1 cellular context compared by ENCODE assay signal in the genomic region with DNA sequence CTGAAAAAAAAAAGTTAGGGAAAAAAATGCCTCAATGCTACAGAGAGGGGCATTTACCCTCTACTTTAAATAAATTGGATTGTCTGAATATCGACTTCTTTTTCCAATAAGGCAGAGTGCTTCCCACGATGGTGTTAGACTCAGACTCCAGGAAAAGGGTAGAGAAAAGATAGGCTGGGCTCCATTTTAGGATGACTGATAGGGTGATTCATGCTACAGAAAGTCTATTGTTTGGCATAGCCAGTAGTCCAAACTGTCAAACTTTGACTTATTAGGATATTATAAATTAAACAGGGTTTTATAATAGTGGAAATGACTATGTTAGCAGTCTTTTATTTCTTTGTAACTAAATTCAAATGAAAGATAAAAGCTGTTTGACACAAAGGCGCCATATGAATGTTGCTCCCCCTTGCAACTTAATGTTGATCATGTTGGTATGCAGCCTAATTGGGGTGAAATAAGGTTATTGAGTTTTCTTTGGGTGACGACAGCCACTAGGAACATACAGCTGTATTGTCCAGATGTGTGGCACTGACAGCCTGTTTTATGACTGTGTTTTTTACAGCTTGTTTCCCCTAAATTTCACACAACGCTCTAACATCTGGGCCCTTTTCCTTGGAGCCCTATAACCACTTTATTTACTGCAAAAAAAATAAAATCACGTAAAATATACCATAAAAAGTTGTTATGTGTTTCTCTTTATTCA.
TF ChIP-seq lines count a peak whose summit lies in the region.

No MANE protein-coding gene starts in this region.

TF ChIP-seq in GM23338, 12 proteins besides CTCF, POLR2A, EP300 and RAD21 (continued from another document):
- TF ChIP-seq, protein P1, sequence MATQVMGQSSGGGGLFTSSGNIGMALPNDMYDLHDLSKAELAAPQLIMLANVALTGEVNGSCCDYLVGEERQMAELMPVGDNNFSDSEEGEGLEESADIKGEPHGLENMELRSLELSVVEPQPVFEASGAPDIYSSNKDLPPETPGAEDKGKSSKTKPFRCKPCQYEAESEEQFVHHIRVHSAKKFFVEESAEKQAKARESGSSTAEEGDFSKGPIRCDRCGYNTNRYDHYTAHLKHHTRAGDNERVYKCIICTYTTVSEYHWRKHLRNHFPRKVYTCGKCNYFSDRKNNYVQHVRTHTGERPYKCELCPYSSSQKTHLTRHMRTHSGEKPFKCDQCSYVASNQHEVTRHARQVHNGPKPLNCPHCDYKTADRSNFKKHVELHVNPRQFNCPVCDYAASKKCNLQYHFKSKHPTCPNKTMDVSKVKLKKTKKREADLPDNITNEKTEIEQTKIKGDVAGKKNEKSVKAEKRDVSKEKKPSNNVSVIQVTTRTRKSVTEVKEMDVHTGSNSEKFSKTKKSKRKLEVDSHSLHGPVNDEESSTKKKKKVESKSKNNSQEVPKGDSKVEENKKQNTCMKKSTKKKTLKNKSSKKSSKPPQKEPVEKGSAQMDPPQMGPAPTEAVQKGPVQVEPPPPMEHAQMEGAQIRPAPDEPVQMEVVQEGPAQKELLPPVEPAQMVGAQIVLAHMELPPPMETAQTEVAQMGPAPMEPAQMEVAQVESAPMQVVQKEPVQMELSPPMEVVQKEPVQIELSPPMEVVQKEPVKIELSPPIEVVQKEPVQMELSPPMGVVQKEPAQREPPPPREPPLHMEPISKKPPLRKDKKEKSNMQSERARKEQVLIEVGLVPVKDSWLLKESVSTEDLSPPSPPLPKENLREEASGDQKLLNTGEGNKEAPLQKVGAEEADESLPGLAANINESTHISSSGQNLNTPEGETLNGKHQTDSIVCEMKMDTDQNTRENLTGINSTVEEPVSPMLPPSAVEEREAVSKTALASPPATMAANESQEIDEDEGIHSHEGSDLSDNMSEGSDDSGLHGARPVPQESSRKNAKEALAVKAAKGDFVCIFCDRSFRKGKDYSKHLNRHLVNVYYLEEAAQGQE (IDR thresholded peaks at IDR 0.05; ENCODE audit: unreplicated experiment), result no peak
- TF ChIP-seq NANOG (IDR thresholded peaks at IDR 0.05; ENCODE audit: borderline replicate concordance) (no peak), EZH2phosphoT487 (IDR thresholded peaks at IDR 0.05; ENCODE audit: unreplicated experiment) (no peak), CREB1 (CRISPR knock-in tag; IDR thresholded peaks at IDR 0.05; ENCODE audit: low read depth) (no peak), ZNF114 (CRISPR knock-in tag; IDR thresholded peaks at IDR 0.05) (no peak), STAT1 (IDR thresholded peaks at IDR 0.05; ENCODE audit: unreplicated experiment) (no peak)
- TF ChIP-seq, protein P2, sequence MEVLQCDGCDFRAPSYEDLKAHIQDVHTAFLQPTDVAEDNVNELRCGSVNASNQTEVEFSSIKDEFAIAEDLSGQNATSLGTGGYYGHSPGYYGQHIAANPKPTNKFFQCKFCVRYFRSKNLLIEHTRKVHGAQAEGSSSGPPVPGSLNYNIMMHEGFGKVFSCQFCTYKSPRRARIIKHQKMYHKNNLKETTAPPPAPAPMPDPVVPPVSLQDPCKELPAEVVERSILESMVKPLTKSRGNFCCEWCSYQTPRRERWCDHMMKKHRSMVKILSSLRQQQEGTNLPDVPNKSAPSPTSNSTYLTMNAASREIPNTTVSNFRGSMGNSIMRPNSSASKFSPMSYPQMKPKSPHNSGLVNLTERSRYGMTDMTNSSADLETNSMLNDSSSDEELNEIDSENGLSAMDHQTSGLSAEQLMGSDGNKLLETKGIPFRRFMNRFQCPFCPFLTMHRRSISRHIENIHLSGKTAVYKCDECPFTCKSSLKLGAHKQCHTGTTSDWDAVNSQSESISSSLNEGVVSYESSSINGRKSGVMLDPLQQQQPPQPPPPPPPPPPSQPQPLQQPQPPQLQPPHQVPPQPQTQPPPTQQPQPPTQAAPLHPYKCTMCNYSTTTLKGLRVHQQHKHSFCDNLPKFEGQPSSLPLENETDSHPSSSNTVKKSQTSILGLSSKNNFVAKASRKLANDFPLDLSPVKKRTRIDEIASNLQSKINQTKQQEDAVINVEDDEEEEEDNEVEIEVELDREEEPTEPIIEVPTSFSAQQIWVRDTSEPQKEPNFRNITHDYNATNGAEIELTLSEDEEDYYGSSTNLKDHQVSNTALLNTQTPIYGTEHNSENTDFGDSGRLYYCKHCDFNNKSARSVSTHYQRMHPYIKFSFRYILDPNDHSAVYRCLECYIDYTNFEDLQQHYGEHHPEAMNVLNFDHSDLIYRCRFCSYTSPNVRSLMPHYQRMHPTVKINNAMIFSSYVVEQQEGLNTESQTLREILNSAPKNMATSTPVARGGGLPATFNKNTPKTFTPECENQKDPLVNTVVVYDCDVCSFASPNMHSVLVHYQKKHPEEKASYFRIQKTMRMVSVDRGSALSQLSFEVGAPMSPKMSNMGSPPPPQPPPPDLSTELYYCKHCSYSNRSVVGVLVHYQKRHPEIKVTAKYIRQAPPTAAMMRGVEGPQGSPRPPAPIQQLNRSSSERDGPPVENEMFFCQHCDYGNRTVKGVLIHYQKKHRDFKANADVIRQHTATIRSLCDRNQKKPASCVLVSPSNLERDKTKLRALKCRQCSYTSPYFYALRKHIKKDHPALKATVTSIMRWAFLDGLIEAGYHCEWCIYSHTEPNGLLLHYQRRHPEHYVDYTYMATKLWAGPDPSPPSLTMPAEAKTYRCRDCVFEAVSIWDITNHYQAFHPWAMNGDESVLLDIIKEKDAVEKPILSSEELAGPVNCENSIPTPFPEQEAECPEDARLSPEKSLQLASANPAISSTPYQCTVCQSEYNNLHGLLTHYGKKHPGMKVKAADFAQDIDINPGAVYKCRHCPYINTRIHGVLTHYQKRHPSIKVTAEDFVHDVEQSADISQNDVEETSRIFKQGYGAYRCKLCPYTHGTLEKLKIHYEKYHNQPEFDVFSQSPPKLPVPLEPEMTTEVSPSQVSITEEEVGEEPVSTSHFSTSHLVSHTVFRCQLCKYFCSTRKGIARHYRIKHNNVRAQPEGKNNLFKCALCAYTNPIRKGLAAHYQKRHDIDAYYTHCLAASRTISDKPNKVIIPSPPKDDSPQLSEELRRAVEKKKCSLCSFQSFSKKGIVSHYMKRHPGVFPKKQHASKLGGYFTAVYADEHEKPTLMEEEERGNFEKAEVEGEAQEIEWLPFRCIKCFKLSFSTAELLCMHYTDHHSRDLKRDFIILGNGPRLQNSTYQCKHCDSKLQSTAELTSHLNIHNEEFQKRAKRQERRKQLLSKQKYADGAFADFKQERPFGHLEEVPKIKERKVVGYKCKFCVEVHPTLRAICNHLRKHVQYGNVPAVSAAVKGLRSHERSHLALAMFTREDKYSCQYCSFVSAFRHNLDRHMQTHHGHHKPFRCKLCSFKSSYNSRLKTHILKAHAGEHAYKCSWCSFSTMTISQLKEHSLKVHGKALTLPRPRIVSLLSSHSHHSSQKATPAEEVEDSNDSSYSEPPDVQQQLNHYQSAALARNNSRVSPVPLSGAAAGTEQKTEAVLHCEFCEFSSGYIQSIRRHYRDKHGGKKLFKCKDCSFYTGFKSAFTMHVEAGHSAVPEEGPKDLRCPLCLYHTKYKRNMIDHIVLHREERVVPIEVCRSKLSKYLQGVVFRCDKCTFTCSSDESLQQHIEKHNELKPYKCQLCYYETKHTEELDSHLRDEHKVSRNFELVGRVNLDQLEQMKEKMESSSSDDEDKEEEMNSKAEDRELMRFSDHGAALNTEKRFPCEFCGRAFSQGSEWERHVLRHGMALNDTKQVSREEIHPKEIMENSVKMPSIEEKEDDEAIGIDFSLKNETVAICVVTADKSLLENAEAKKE (CRISPR knock-in tag; IDR thresholded peaks at IDR 0.05), result no peak
- TF ChIP-seq, protein P3, sequence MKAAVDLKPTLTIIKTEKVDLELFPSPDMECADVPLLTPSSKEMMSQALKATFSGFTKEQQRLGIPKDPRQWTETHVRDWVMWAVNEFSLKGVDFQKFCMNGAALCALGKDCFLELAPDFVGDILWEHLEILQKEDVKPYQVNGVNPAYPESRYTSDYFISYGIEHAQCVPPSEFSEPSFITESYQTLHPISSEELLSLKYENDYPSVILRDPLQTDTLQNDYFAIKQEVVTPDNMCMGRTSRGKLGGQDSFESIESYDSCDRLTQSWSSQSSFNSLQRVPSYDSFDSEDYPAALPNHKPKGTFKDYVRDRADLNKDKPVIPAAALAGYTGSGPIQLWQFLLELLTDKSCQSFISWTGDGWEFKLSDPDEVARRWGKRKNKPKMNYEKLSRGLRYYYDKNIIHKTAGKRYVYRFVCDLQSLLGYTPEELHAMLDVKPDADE (IDR thresholded peaks at IDR 0.05), result no peak
